In the genomic region with DNA sequence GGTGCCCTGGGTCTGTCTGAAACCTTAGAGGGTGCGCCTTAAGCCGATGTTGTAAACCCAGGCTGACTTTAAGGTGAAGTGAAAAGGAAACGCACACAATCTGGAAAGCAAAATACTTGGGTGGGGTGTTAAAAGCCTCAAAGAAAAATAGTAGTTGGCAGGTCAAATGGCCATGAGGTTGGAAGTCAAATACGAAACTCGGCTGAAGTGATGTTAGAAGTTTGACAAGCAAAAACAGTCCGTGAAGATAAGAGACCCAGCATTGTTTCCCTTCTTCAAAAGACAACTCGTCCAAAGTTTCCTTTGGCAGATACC, we compare ENCODE assay signal across 8 cellular contexts. TPM values are rescaled to one million over a fixed set of nuclear protein-coding genes. Genes with fewer than 3 reads are reported as not detected.
DNase-seq lines count a peak whose midpoint lies in the region; ATAC-seq and TF ChIP-seq lines count a peak whose summit lies in the region.

No MANE protein-coding gene starts in this region.

- H3K27ac Mint-ChIP-seq in naive B cell: peak overlapping the region; percentile 0 to 86 (median 42)

- POLR2A ChIA-PET in AG04449 (lab: Yijun Ruan, JAX): interaction anchor here (1.0 to 3.1 kb wide), 5 partner anchors 39 to 150 kb away, joined by 4 to 25 read pairs (median 8); no protein-coding TSS in a partner anchor

- no peaks in the 10 kb centered on the region for H3K36me3 Mint-ChIP-seq in naive B cell

- H3K4me1 Mint-ChIP-seq in naive B cell: peaks cover 16 to 44% (median 36%) of the 10 kb centered on the region in 3 donors

- peaks cover 33% of the 10 kb centered on the region for H3K4me1 ChIP-seq in KMS-11 (ENCODE audit: low read depth, poor library complexity, severe bottlenecking)
- peaks cover 6% of the 10 kb centered on the region for H3K4me1 ChIP-seq in colonic mucosa

- DNase-seq in AG04449 (ENCODE audit: low read depth, low spot score) (no peak), colonic mucosa (no peak), naive B cell (no peak), DMS114 treated with DMSO at 0.1 percent for 48 hours (lab: John Stamatoyannopoulos, UW; ENCODE audit: unreplicated experiment) (no peak)

- H3K9me3 Mint-ChIP-seq in naive B cell: no peaks in the 10 kb centered on the region

- H3K9ac ChIP-seq in KMS-11 (peak overlapping the region; percentile 59; the same call in 1 of the 2 replicates), colonic mucosa (ENCODE audit: low read depth in 2 of 2, low read length in 2 of 2) (peak overlapping the region; percentile 74 to 75)

- H3K79me2 ChIP-seq in KMS-11 (ENCODE audit: insufficient read depth, low read depth): peaks cover 17% of the 10 kb centered on the region; the same call in 1 of the 2 replicates

- H3K27ac ChIP-seq in KMS-11 (peak overlapping the region; percentile 49; the same call in 1 of the 2 replicates), colonic mucosa (peak overlapping the region; percentile 92)

- H3K27me3 ChIP-seq in KMS-11 (ENCODE audit: insufficient read depth, low read depth) (no peaks in the 10 kb centered on the region), colonic mucosa (no peaks in the 10 kb centered on the region)

- ATAC-seq in naive B cell (ENCODE audit: low read depth in 2 of 2) (no peak), HG03469 (IDR thresholded peaks at IDR 0.05; ENCODE audit: unreplicated experiment) (no peak), GM21723 (IDR thresholded peaks at IDR 0.05; ENCODE audit: unreplicated experiment) (no peak), HG03097 (IDR thresholded peaks at IDR 0.05; ENCODE audit: low FRiP score, unreplicated experiment) (no peak)

- H3K36me3 ChIP-seq in KMS-11 (ENCODE audit: insufficient read depth) (no peaks in the 10 kb centered on the region), colonic mucosa (no peaks in the 10 kb centered on the region)

- no peaks in the 10 kb centered on the region for H3K9me3 ChIP-seq in colonic mucosa

- H3K4me3 Mint-ChIP-seq in naive B cell: peak overlapping the region; percentile 81 to 94 (median 92)

- H2AFZ ChIP-seq in KMS-11 (ENCODE audit: low read depth): peak overlapping the region; percentile 82

- intact Hi-C loops in colonic mucosa (cut with DNase I): loop anchor here (5.0 to 10.0 kb wide), 2 partner anchors 86 to 258 kb away; no protein-coding TSS in a partner anchor

- H4K20me1 ChIP-seq in KMS-11 (ENCODE audit: insufficient read depth): no peaks in the 10 kb centered on the region

- CTCF ChIA-PET in AG04449 (lab: Yijun Ruan, JAX): interaction anchor here (1.0 to 8.4 kb wide), 4 partner anchors 17 to 204 kb away, joined by 3 to 36 read pairs (median 4); no protein-coding TSS in a partner anchor

- peak overlapping the region; percentile 91 for H3K4me3 ChIP-seq in AG04449 (ENCODE audit: low read depth, low read length)
- peak overlapping the region; percentile 92 for H3K4me3 ChIP-seq in KMS-11 (IDR thresholded peaks at IDR 0.05; ENCODE audit: insufficient read depth, low read depth, low read length)
- H3K4me3 ChIP-seq in colonic mucosa: peak overlapping the region; percentile 85

- TF ChIP-seq CTCF in AG04449 (IDR thresholded peaks at IDR 0.05; ENCODE audit: insufficient read depth, low read length, missing control alignments): no peak
- TF ChIP-seq CTCF in KMS-11 (conservative IDR thresholded peaks at IDR 0.05; ENCODE audit: low read depth, low read length): no peak
- no peak for TF ChIP-seq CTCF in colonic mucosa (IDR thresholded peaks at IDR 0.05)

- H3K27me3 Mint-ChIP-seq in naive B cell: no peaks in the 10 kb centered on the region

- peak overlapping the region; percentile 61; the same call in 1 of the 2 replicates for H3K4me2 ChIP-seq in KMS-11

RNA-seq across cellular contexts. Expression of gene CDC42EP3, which starts 1.4 kb away (rescaled TPM):
- 10 to 100 TPM in 1 of 2 donors, 1 to 10 TPM in 1; 7.2 to 37.3 TPM for total RNA-seq in colonic mucosa
- polyA plus RNA-seq in naive B cell (ENCODE audit: low read depth in 6 of 6): 10 to 100 TPM in 4 of 6 donors, 1 to 10 TPM in 2; 4.5 to 24.5 (median 12.1) TPM
